ENCODE assay signal across 1 cellular context in the genomic region with DNA sequence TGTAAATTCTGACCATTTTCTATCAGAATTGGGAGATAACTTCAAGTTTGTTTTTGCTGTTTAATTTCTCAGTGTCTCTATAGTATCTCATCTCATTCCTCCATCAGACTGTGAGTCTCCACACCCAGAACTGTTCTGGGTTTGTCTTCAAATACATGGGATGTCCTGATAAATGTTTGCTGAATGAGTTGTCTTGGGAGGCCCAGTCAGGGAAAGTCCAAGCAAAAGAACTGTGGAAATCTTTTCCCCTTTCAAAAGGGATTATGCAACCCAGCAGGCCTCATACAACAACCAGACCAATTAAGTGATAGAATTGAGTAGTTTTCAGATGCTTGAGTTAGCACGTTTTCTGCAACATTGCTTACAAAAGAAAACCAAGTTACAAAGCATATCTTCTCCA.
TF ChIP-seq lines count a peak whose summit lies in the region.

No MANE protein-coding gene starts in this region.

TF ChIP-seq in WTC11, 78 proteins besides CTCF, POLR2A, EP300 and RAD21 (continued from another document):
- TF ChIP-seq, protein P1, sequence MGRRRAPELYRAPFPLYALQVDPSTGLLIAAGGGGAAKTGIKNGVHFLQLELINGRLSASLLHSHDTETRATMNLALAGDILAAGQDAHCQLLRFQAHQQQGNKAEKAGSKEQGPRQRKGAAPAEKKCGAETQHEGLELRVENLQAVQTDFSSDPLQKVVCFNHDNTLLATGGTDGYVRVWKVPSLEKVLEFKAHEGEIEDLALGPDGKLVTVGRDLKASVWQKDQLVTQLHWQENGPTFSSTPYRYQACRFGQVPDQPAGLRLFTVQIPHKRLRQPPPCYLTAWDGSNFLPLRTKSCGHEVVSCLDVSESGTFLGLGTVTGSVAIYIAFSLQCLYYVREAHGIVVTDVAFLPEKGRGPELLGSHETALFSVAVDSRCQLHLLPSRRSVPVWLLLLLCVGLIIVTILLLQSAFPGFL (CRISPR knock-in tag; IDR thresholded peaks at IDR 0.05; ENCODE audit: borderline replicate concordance): no peak
- no peak for TF ChIP-seq ZBTB21 (CRISPR knock-in tag; IDR thresholded peaks at IDR 0.05; ENCODE audit: borderline replicate concordance)
- no peak for TF ChIP-seq JUN (CRISPR knock-in tag; IDR thresholded peaks at IDR 0.05)
- no peak for TF ChIP-seq ETV6 (CRISPR knock-in tag; IDR thresholded peaks at IDR 0.05)
- no peak for TF ChIP-seq ZNF138 (CRISPR knock-in tag; conservative IDR thresholded peaks at IDR 0.05)
